In genomic region chr11:78562398-78562797, GRCh38 we compare ENCODE assay signal across 1 cellular context.
TF ChIP-seq lines count a peak whose summit lies in the region.

No MANE protein-coding gene starts in this region.

TF ChIP-seq in H1, 55 proteins besides CTCF, POLR2A, EP300 and RAD21:
- no peak for TF ChIP-seq USF2 (IDR thresholded peaks at IDR 0.05; ENCODE audit: low read length)
- TF ChIP-seq PHF8 (conservative IDR thresholded peaks at IDR 0.05; ENCODE audit: low read depth, low read length) = no peak
- no peak for TF ChIP-seq TCF12 (IDR thresholded peaks at IDR 0.05; ENCODE audit: low read depth, low read length)
- no peak for TF ChIP-seq YY1 (IDR thresholded peaks at IDR 0.05; ENCODE audit: low read depth, low read length)
- TF ChIP-seq ATF2 (IDR thresholded peaks at IDR 0.05; ENCODE audit: low read length) = no peak
- TF ChIP-seq CHD1 (IDR thresholded peaks at IDR 0.05; ENCODE audit: low read depth, low read length) = no peak
- TF ChIP-seq SIRT6 (IDR thresholded peaks at IDR 0.05; ENCODE audit: low read length) = no peak
- TF ChIP-seq ATF3 (IDR thresholded peaks at IDR 0.05; ENCODE audit: insufficient read depth, low read depth, low read length) = no peak
- TF ChIP-seq TBP (IDR thresholded peaks at IDR 0.05; ENCODE audit: low read depth, low read length) = no peak
- no peak for TF ChIP-seq TAF7 (optimal IDR thresholded peaks at IDR 0.05; ENCODE audit: borderline replicate concordance, low read depth, low read length)
- no peak for TF ChIP-seq CBX8 (IDR thresholded peaks at IDR 0.05; ENCODE audit: borderline replicate concordance, low read depth, low read length)
- no peak for TF ChIP-seq HDAC6 (IDR thresholded peaks at IDR 0.05; ENCODE audit: low read depth, low read length)
- no peak for TF ChIP-seq SP2 (IDR thresholded peaks at IDR 0.05; ENCODE audit: low read length)
- no peak for TF ChIP-seq CTBP2 (IDR thresholded peaks at IDR 0.05; ENCODE audit: borderline replicate concordance, insufficient read depth, insufficient read length, low read length)
- TF ChIP-seq NANOG (IDR thresholded peaks at IDR 0.05; ENCODE audit: insufficient read depth, low read depth, low read length, poor library complexity, severe bottlenecking) = no peak
- TF ChIP-seq SUZ12 (IDR thresholded peaks at IDR 0.05; ENCODE audit: low read length) = no peak
- TF ChIP-seq EGR1 (IDR thresholded peaks at IDR 0.05; ENCODE audit: borderline replicate concordance, low read depth, low read length) = no peak
- no peak for TF ChIP-seq JUND (IDR thresholded peaks at IDR 0.05; ENCODE audit: low read length)
- TF ChIP-seq NRF1 (IDR thresholded peaks at IDR 0.05; ENCODE audit: low read depth, low read length) = no peak
